22 cellular contexts compared by ENCODE assay signal in the genomic region with DNA sequence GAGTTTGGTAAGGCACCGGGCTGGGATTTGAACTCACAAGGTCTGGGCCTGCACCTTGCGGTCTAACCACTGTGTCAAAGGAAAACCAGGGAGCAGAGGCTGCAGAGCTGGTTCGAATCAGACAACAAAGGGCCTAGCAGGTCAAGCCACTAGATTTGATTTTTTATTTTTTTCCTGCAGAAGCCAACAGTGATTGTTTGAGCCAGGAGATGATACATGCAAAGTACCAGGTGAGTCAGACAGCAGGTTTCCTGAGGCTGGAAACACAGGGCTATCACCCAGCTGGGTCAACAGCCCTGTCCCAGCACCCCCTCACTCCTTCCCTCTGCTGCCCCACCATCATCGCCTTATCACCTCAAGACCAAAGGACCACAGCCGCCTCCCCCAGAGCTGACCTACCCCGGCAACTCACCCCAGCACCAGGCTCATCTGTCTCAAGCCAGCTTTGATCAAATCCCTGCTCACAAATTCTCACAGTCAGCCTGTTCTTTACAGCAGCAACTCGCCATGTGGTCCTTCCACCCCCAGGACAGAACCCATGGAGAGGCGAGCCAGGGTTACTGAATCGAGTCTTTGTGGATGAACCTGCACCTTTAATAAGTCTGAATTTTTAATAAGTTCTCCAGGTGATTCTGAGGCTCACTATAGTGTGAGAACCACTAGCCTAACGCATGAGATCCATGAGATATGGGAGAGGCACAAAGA. TPM values are rescaled to one million over a fixed set of nuclear protein-coding genes. Genes with fewer than 3 reads are reported as not detected.
DNase-seq lines count a peak whose midpoint lies in the region; ATAC-seq, FAIRE-seq and TF ChIP-seq lines count a peak whose summit lies in the region.
"Had no signal": no experiment of that assay in that cellular context is flagged by ENCODE, and none has a peak within 500 bp of the region (broad histone marks: within the 10 kb centered on the region; RNA-seq: fewer than 3 reads in every experiment).

No MANE protein-coding gene starts in this region.

- H3K36me3 Mint-ChIP-seq in Calu3 (ENCODE audit: insufficient read depth, unreplicated experiment): peaks cover 5% of the 10 kb centered on the region
- no peaks in the 10 kb centered on the region for H3K36me3 Mint-ChIP-seq in nephron (ENCODE audit: low read depth)
- H3K36me3 Mint-ChIP-seq in immature natural killer cell: no peaks in the 10 kb centered on the region
- H3K36me3 Mint-ChIP-seq: activated CD8-positive, alpha-beta memory T cell treated with anti-CD3 and anti-CD28 coated beads, Interleukin-2, amount 10 ng/mL, durations not matched to agents 7 days and 5 days; CD8-positive, alpha-beta memory T cell had no signal

- H3K9me3 Mint-ChIP-seq in Calu3 (ENCODE audit: low read depth, unreplicated experiment): no peaks in the 10 kb centered on the region
- H3K9me3 Mint-ChIP-seq in nephron: no peaks in the 10 kb centered on the region
- H3K9me3 Mint-ChIP-seq in immature natural killer cell: no peaks in the 10 kb centered on the region
- H3K9me3 Mint-ChIP-seq: CD8-positive, alpha-beta memory T cell; neural crest cell; stimulated activated naive CD8-positive, alpha-beta T cell treated with anti-CD3 and anti-CD28 coated beads, Interleukin-15, Interleukin-2, amounts not matched to agents 100 ng/mL and 50 ng/mL, for 24 hours had no signal

- H3K36me3 ChIP-seq in bronchial epithelial cell (ENCODE audit: control insufficient read depth, insufficient read depth, low read length): no peaks in the 10 kb centered on the region
- no peaks in the 10 kb centered on the region for H3K36me3 ChIP-seq in esophagus muscularis mucosa

- H3K4me1 ChIP-seq in esophagus muscularis mucosa: no peaks in the 10 kb centered on the region

- H3K27ac Mint-ChIP-seq in Calu3 (ENCODE audit: unreplicated experiment) (peak overlapping the region; percentile 80), nephron (peak overlapping the region; percentile 35 to 81 (median 44)), immature natural killer cell (no peak overlapping the region)
- H3K27ac Mint-ChIP-seq: activated CD8-positive, alpha-beta memory T cell treated with anti-CD3 and anti-CD28 coated beads, Interleukin-2, amount 10 ng/mL, durations not matched to agents 7 days and 5 days; stimulated activated naive CD8-positive, alpha-beta T cell treated with anti-CD3 and anti-CD28 coated beads, Interleukin-15, Interleukin-2, amounts not matched to agents 100 ng/mL and 50 ng/mL, for 24 hours had no signal

- H3K4me3 Mint-ChIP-seq in Calu3 (ENCODE audit: low read depth, unreplicated experiment) (no peak overlapping the region), nephron (no peak overlapping the region), immature natural killer cell (no peak overlapping the region)
- H3K4me3 Mint-ChIP-seq: activated CD8-positive, alpha-beta memory T cell treated with anti-CD3 and anti-CD28 coated beads, Interleukin-2, amount 10 ng/mL, durations not matched to agents 7 days and 5 days; CD8-positive, alpha-beta memory T cell; neural crest cell; stimulated activated naive CD8-positive, alpha-beta T cell treated with anti-CD3 and anti-CD28 coated beads, Interleukin-15, Interleukin-2, amounts not matched to agents 100 ng/mL and 50 ng/mL, for 24 hours; T-helper 17 cell had no signal

- H3K4me3 ChIP-seq in bronchial epithelial cell (ENCODE audit: low read depth, low read length) (no peak overlapping the region), esophagus muscularis mucosa (no peak overlapping the region)
- H3K4me3 ChIP-seq: lung had no signal

- TF ChIP-seq POLR2A in esophagus muscularis mucosa (IDR thresholded peaks at IDR 0.05; ENCODE audit: low read depth): no peak

- intact Hi-C loops in Calu3 (cut with micrococcal nuclease; ENCODE audit: unreplicated experiment) (no loop called here), esophagus muscularis mucosa (cut with DNase I) (no loop called here)

- no peak for TF ChIP-seq EP300 in esophagus muscularis mucosa (IDR thresholded peaks at IDR 0.05)

- no peaks in the 10 kb centered on the region for H3K27me3 ChIP-seq in bronchial epithelial cell (ENCODE audit: control insufficient read depth, insufficient read depth, low read length)
- peaks cover 0 to 4% (median 0%) of the 10 kb centered on the region in 4 donors for H3K27me3 ChIP-seq in esophagus muscularis mucosa

- no peaks in the 10 kb centered on the region for H3K9me3 ChIP-seq in esophagus muscularis mucosa

- H3K4me1 Mint-ChIP-seq in Calu3 (ENCODE audit: low read depth, unreplicated experiment): peaks cover 95% of the 10 kb centered on the region
- H3K4me1 Mint-ChIP-seq in nephron: peaks cover 26% of the 10 kb centered on the region
- H3K4me1 Mint-ChIP-seq in immature natural killer cell: no peaks in the 10 kb centered on the region
- H3K4me1 Mint-ChIP-seq: activated CD8-positive, alpha-beta memory T cell treated with anti-CD3 and anti-CD28 coated beads, Interleukin-2, amount 10 ng/mL, durations not matched to agents 7 days and 5 days; CD8-positive, alpha-beta memory T cell had no signal

- peak; percentile 56 for DNase-seq in Calu3
- peak; percentile 71 to 85 for DNase-seq in NCI-H526 (lab: John Stamatoyannopoulos, UW)
- peak; percentile 76 for DNase-seq in bronchial epithelial cell (ENCODE audit: low read depth)
- DNase-seq in esophagus muscularis mucosa (ENCODE audit: extremely low spot score): no peak
- DNase-seq in immature natural killer cell: no peak
- DNase-seq: activated CD8-positive, alpha-beta memory T cell treated with anti-CD3 and anti-CD28 coated beads, Interleukin-2, amount 10 ng/mL, durations not matched to agents 7 days and 5 days; activated effector memory CD4-positive, alpha-beta T cell treated with anti-CD3 and anti-CD28 coated beads, Interleukin-2, amount 50 U/mL, for 16 hours; foreskin melanocyte; GDM1; SIG-M5; T-helper 17 cell had no signal

- no TSS peak for BruUV-seq in Calu3 (replicated peaks; lab: Mats Ljungman, UMichigan)

- TF ChIP-seq CTCF in Calu3 (IDR thresholded peaks at IDR 0.05; ENCODE audit: unreplicated experiment): no peak
- TF ChIP-seq CTCF in bronchial epithelial cell (IDR thresholded peaks at IDR 0.05; ENCODE audit: insufficient read depth, low read length, severe bottlenecking): no peak
- TF ChIP-seq CTCF in nephron (IDR thresholded peaks at IDR 0.05; ENCODE audit: unreplicated experiment in 3 of 3): no peak
- no peak for TF ChIP-seq CTCF in esophagus muscularis mucosa (IDR thresholded peaks at IDR 0.05)

- no peak overlapping the region for H3K27ac ChIP-seq in esophagus muscularis mucosa (replicated peaks in 1 of 4)

- CTCF ChIA-PET in Calu3 (lab: Charles Lee): interaction anchor here (0.6 to 3.8 kb wide), 6 partner anchors 8 to 619 kb away, joined by 3 to 35 read pairs (median 9); partner anchors contain the start of gene KRT19

- ATAC-seq in GM21737 (IDR thresholded peaks at IDR 0.05; ENCODE audit: unreplicated experiment) (no peak), GM21529 (IDR thresholded peaks at IDR 0.05; ENCODE audit: unreplicated experiment) (no peak)
- ATAC-seq: activated CD8-positive, alpha-beta memory T cell treated with anti-CD3 and anti-CD28 coated beads, Interleukin-2, amount 10 ng/mL, durations not matched to agents 7 days and 5 days; T-helper 17 cell had no signal

- no peaks in the 10 kb centered on the region for H3K27me3 Mint-ChIP-seq in Calu3 (ENCODE audit: unreplicated experiment)
- peaks cover 11% of the 10 kb centered on the region for H3K27me3 Mint-ChIP-seq in nephron (ENCODE audit: low read depth)
- H3K27me3 Mint-ChIP-seq in immature natural killer cell (ENCODE audit: low read depth in 3 of 3): peaks cover 0 to 12% (median 2%) of the 10 kb centered on the region in 3 donors

- 89% methylated on average over 9 of the region's 10 CpGs for WGBS in esophagus muscularis mucosa

- no peak for FAIRE-seq in bronchial epithelial cell (lab: Jason Lieb, UNC)
- FAIRE-seq: GM12891 had no signal

RNA-seq across cellular contexts. Expression of gene KRT19, which starts 13.0 kb away (rescaled TPM):
- 2,554 and 3,048 TPM in 2 replicates for total RNA-seq in Calu3 (2022)
- total RNA-seq in bronchial epithelial cell: 3,104 and 4,112 TPM in 2 replicates
- total RNA-seq in esophagus muscularis mucosa: 1 to 10 TPM; 2.1 to 5.7 (median 3.1) TPM
- polyA plus RNA-seq in immature natural killer cell: not detected
- total RNA-seq: activated CD8-positive, alpha-beta memory T cell treated with anti-CD3 and anti-CD28 coated beads, Interleukin-2, amount 10 ng/mL, durations not matched to agents 7 days and 5 days; CD8-positive, alpha-beta memory T cell; T-helper 17 cell had no signal
- polyA plus RNA-seq: CD8-positive, alpha-beta memory T cell had no signal

RNA-seq across cellular contexts. Expression of gene KRT15, which starts 22.4 kb away (rescaled TPM):
- total RNA-seq in Calu3 (2022): 83.0 and 86.8 TPM in 2 replicates
- 67.9 and 71.8 TPM in 2 replicates for total RNA-seq in bronchial epithelial cell
- total RNA-seq in esophagus muscularis mucosa: 1 to 10 TPM in 1 of 4 donors, not detected in 3; 3.3 TPM
- not detected for polyA plus RNA-seq in immature natural killer cell
- total RNA-seq: activated CD8-positive, alpha-beta memory T cell treated with anti-CD3 and anti-CD28 coated beads, Interleukin-2, amount 10 ng/mL, durations not matched to agents 7 days and 5 days; CD8-positive, alpha-beta memory T cell; chondrocyte; neural crest cell; T-helper 17 cell had no signal
- polyA plus RNA-seq: CD8-positive, alpha-beta memory T cell had no signal

RNA-seq across cellular contexts. Expression of gene KRT9, which starts 30.8 kb away (rescaled TPM):
- not detected in 2 replicates for total RNA-seq in Calu3 (2022)
- 0.26 and 0.51 TPM in 2 replicates for total RNA-seq in bronchial epithelial cell
- total RNA-seq in esophagus muscularis mucosa: not detected
- not detected for polyA plus RNA-seq in immature natural killer cell
- total RNA-seq: activated CD8-positive, alpha-beta memory T cell treated with anti-CD3 and anti-CD28 coated beads, Interleukin-2, amount 10 ng/mL, durations not matched to agents 7 days and 5 days; CD8-positive, alpha-beta memory T cell; chondrocyte; H4; lung; neural crest cell; T-helper 17 cell; ureter had no signal
- polyA plus RNA-seq: CD8-positive, alpha-beta memory T cell; lung had no signal

RNA-seq across cellular contexts. Expression of gene KRT13, which starts 35.7 kb away (rescaled TPM):
- total RNA-seq in Calu3 (2022): 45.7 and 323 TPM in 2 replicates
- total RNA-seq in bronchial epithelial cell: 112 and 242 TPM in 2 replicates
- 10 to 100 TPM in 1 of 4 donors, under 1 TPM in 2, not detected in 1; 0.39 to 23.3 (median 0.52) TPM for total RNA-seq in esophagus muscularis mucosa
- polyA plus RNA-seq in immature natural killer cell: not detected
- total RNA-seq: activated CD8-positive, alpha-beta memory T cell treated with anti-CD3 and anti-CD28 coated beads, Interleukin-2, amount 10 ng/mL, durations not matched to agents 7 days and 5 days; CD8-positive, alpha-beta memory T cell; chondrocyte; H4; neural crest cell; T-helper 17 cell had no signal
- polyA plus RNA-seq: CD8-positive, alpha-beta memory T cell had no signal

RNA-seq across cellular contexts. Expression of gene KRT14, which starts 45.6 kb away (rescaled TPM):
- total RNA-seq in Calu3 (2022) (3.8 and 12.2 TPM in 2 replicates), bronchial epithelial cell (463 and 1,445 TPM in 2 replicates), esophagus muscularis mucosa (1 to 10 TPM in 1 of 4 donors, not detected in 3; 2.9 TPM)
- not detected for polyA plus RNA-seq in immature natural killer cell
- total RNA-seq: activated CD8-positive, alpha-beta memory T cell treated with anti-CD3 and anti-CD28 coated beads, Interleukin-2, amount 10 ng/mL, durations not matched to agents 7 days and 5 days; CD8-positive, alpha-beta memory T cell; H4; neural crest cell; T-helper 17 cell had no signal
- polyA plus RNA-seq: CD8-positive, alpha-beta memory T cell had no signal

Comparison
In these comparisons a context has a peak if more than half of its experiments do, and no peak if none do; other contexts are left out.
1. DNase-seq: peak in Calu3 (single experiment), NCI-H526 (2 of 2) and bronchial epithelial cell (single experiment); none in esophagus muscularis mucosa (single experiment) and immature natural killer cell (0 of 3).
2. H3K27ac Mint-ChIP-seq: peak in Calu3 (single experiment) and nephron (3 of 3); none in immature natural killer cell (0 of 6).
3. RNA of gene KRT19, which starts 13.0 kb away (total RNA-seq): 3,104 to 4,112 TPM in bronchial epithelial cell and 2,554 to 3,048 TPM in Calu3; 2.1 to 5.7 TPM in esophagus muscularis mucosa; every median in the first group is over 100 times any median in the second.
4. RNA of gene KRT15, which starts 22.4 kb away (total RNA-seq): 83.0 to 86.8 TPM in Calu3 and 67.9 to 71.8 TPM in bronchial epithelial cell; 3.3 TPM in esophagus muscularis mucosa; every median in the first group is over 10 times any median in the second.